ENCODE assay signal across 33 cellular contexts in the genomic region with DNA sequence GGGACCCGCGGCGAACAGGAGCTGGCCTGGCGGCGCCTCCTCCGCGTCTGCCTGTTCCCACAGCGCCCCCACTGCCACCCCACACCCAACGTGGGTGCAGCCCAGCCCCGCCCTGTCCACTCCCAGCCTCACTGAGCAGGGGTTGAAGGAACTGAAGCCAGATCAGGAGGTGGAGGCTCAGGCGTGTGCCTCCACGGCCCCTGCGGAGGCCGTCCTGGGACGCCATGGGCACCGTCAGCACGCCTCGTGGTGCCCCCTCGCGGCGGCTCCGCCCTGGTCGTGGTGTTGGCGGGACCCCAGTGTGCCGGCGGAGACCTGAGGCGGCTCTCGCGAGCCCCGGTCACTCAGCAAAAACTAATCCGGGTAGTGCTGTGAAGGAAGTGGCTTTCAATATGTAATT. TPM values are rescaled to one million over a fixed set of nuclear protein-coding genes. Genes with fewer than 3 reads are reported as not detected.
"Had no signal": no experiment of that assay in that cellular context is flagged by ENCODE, and none has a peak within 500 bp of the region (broad histone marks: within the 10 kb centered on the region; RNA-seq: fewer than 3 reads in every experiment).

No MANE protein-coding gene starts in this region.

- H3K9me3 Mint-ChIP-seq: activated CD4-positive, alpha-beta T cell treated with anti-CD3 and anti-CD28 coated beads, Interleukin-2, amount 10 ng/mL, durations not matched to agents 24 days and 14 days; activated naive CD4-positive, alpha-beta T cell treated with anti-CD3 and anti-CD28 coated beads, Interleukin-2, amount 50 U/mL, for 24 hours; activated naive CD8-positive, alpha-beta T cell treated with anti-CD3 and anti-CD28 coated beads, Interleukin-2, amount 10 ng/mL, durations not matched to agents 7 days and 5 days; activated T-cell treated with anti-CD3 and anti-CD28 coated beads, Interleukin-2, amount 50 U/mL, for 24 hours; activated T-helper 2 cell treated with anti-CD3 and anti-CD28 coated beads, Interferon-gamma antibody, Interleukin-2, Interleukin-4, amounts not matched to agents 10 μg/mL and 5 μg/mL and 100 μg/mL, durations not matched to agents 14 hours and 24 hours and 36 hours; T-helper 1 cell treated with Interleukin-12 subunit alpha and Interleukin-12 subunit beta and Interleukin-4 antibody, amounts not matched to agents 30 μg/mL and 1 μg/mL, for 36 hours; T-helper 2 cell treated with Interferon-gamma antibody and Interleukin-4, amounts not matched to agents 5 μg/mL and 100 μg/mL, for 36 hours had no signal

- H3K36me3 ChIP-seq: ascending aorta, breast epithelium, MG63, Peyer's patch, SJSA1 had no signal

- DNase-seq: activated CD4-positive, alpha-beta T cell treated with anti-CD3 and anti-CD28 coated beads, Interleukin-2, amount 10 ng/mL, durations not matched to agents 24 days and 14 days; activated CD4-positive, alpha-beta T cell treated with anti-CD3 and anti-CD28 coated beads, Interleukin-2, amount 50 U/mL, for 48 hours; activated CD8-positive, alpha-beta T cell treated with anti-CD3 and anti-CD28 coated beads, Interleukin-2, amount 10 ng/mL, durations not matched to agents 7 days and 5 days; activated gamma-delta T cell; activated naive CD4-positive, alpha-beta T cell treated with Interleukin-2 at 50 U/mL for 16 hours; activated naive CD8-positive, alpha-beta T cell treated with anti-CD3 and anti-CD28 coated beads, Interleukin-2, amount 10 ng/mL, durations not matched to agents 7 days and 5 days; activated T-cell treated with anti-CD3 and anti-CD28 coated beads, Interleukin-2, amount 50 U/mL, for 24 hours; amygdala; cerebellar nuclear complex; Karpas-422; MG63; NCI-H1048; NCI-H1105 treated with DMSO at 0.1 percent for 48 hours; NCI-H1436; NCI-H1694; NCI-H1930; NCI-H2081 treated with DMSO at 0.1 percent for 48 hours; NCI-H226; NCI-H446 treated with DMSO at 0.1 percent for 48 hours; NCI-H524; NCI-H69; NCI-H82; Peyer's patch; RPMI8226; SHP77 treated with DMSO at 0.1 percent for 48 hours; SK-N-SH had no signal

- H3K36me3 Mint-ChIP-seq: activated naive CD4-positive, alpha-beta T cell treated with anti-CD3 and anti-CD28 coated beads, Interleukin-2, amount 50 U/mL, for 24 hours; activated naive CD8-positive, alpha-beta T cell treated with anti-CD3 and anti-CD28 coated beads, Interleukin-2, amount 10 ng/mL, durations not matched to agents 7 days and 5 days had no signal

- H3K4me1 ChIP-seq: ascending aorta, breast epithelium, Peyer's patch, SJSA1 had no signal

- H3K27ac Mint-ChIP-seq: activated CD4-positive, alpha-beta T cell treated with anti-CD3 and anti-CD28 coated beads, Interleukin-2, amount 10 ng/mL, durations not matched to agents 24 days and 14 days; activated CD8-positive, alpha-beta T cell treated with anti-CD3 and anti-CD28 coated beads, Interleukin-2, amount 10 ng/mL, durations not matched to agents 7 days and 5 days; activated naive CD4-positive, alpha-beta T cell treated with anti-CD3 and anti-CD28 coated beads, Interleukin-2, amount 50 U/mL, for 24 hours; activated naive CD8-positive, alpha-beta T cell treated with anti-CD3 and anti-CD28 coated beads, Interleukin-2, amount 10 ng/mL, durations not matched to agents 7 days and 5 days; activated T-cell treated with anti-CD3 and anti-CD28 coated beads, Interleukin-2, amount 50 U/mL, for 24 hours; activated T-helper 2 cell treated with anti-CD3 and anti-CD28 coated beads, Interferon-gamma antibody, Interleukin-2, Interleukin-4, amounts not matched to agents 10 μg/mL and 5 μg/mL and 100 μg/mL, durations not matched to agents 14 hours and 24 hours and 36 hours; T-helper 1 cell treated with Interleukin-12 subunit alpha and Interleukin-12 subunit beta and Interleukin-4 antibody, amounts not matched to agents 30 μg/mL and 1 μg/mL, for 36 hours; T-helper 2 cell treated with Interferon-gamma antibody and Interleukin-4, amounts not matched to agents 5 μg/mL and 100 μg/mL, for 36 hours had no signal

- H3K27me3 Mint-ChIP-seq: activated naive CD4-positive, alpha-beta T cell treated with anti-CD3 and anti-CD28 coated beads, Interleukin-2, amount 50 U/mL, for 24 hours; activated T-cell treated with anti-CD3 and anti-CD28 coated beads, Interleukin-2, amount 50 U/mL, for 24 hours had no signal

- H3K4me3 ChIP-seq: ascending aorta, breast epithelium, MG63, Peyer's patch, SJSA1 had no signal

- ATAC-seq: activated CD8-positive, alpha-beta T cell treated with anti-CD3 and anti-CD28 coated beads, Interleukin-2, amount 10 ng/mL, durations not matched to agents 7 days and 5 days had no signal

- H3K4me3 Mint-ChIP-seq: activated CD4-positive, alpha-beta T cell treated with anti-CD3 and anti-CD28 coated beads, Interleukin-2, amount 10 ng/mL, durations not matched to agents 24 days and 14 days; activated CD8-positive, alpha-beta T cell treated with anti-CD3 and anti-CD28 coated beads, Interleukin-2, amount 10 ng/mL, durations not matched to agents 7 days and 5 days; activated naive CD4-positive, alpha-beta T cell treated with anti-CD3 and anti-CD28 coated beads, Interleukin-2, amount 50 U/mL, for 24 hours; activated naive CD8-positive, alpha-beta T cell treated with anti-CD3 and anti-CD28 coated beads, Interleukin-2, amount 10 ng/mL, durations not matched to agents 7 days and 5 days; activated T-cell treated with anti-CD3 and anti-CD28 coated beads, Interleukin-2, amount 50 U/mL, for 24 hours; T-helper 1 cell treated with Interleukin-12 subunit alpha and Interleukin-12 subunit beta and Interleukin-4 antibody, amounts not matched to agents 30 μg/mL and 1 μg/mL, for 36 hours; T-helper 2 cell treated with Interferon-gamma antibody and Interleukin-4, amounts not matched to agents 5 μg/mL and 100 μg/mL, for 36 hours had no signal

- H3K27me3 ChIP-seq: ascending aorta, breast epithelium, MG63, Peyer's patch, SJSA1 had no signal

- H3K27ac ChIP-seq: ascending aorta, breast epithelium, Peyer's patch, SJSA1 had no signal

- H3K9me3 ChIP-seq: ascending aorta, breast epithelium, MG63, Peyer's patch, SJSA1, SK-N-SH had no signal

RNA-seq across cellular contexts. Expression of a gene that starts 39.0 kb away (rescaled TPM):
- total RNA-seq: activated CD4-positive, alpha-beta T cell treated with anti-CD3 and anti-CD28 coated beads, Interleukin-2, amount 10 ng/mL, durations not matched to agents 24 days and 14 days; activated CD8-positive, alpha-beta T cell treated with anti-CD3 and anti-CD28 coated beads, Interleukin-2, amount 10 ng/mL, durations not matched to agents 7 days and 5 days; activated naive CD8-positive, alpha-beta T cell treated with anti-CD3 and anti-CD28 coated beads, Interleukin-2, amount 10 ng/mL, durations not matched to agents 7 days and 5 days; activated T-helper 2 cell treated with anti-CD3 and anti-CD28 coated beads, Interferon-gamma antibody, Interleukin-2, Interleukin-4, amounts not matched to agents 10 μg/mL and 5 μg/mL and 100 μg/mL, durations not matched to agents 14 hours and 24 hours and 36 hours; ascending aorta; Peyer's patch; SJSA1 had no signal
- polyA plus RNA-seq: SK-N-SH had no signal

RNA-seq across cellular contexts. Expression of a gene that starts 55.5 kb away (rescaled TPM):
- total RNA-seq: activated CD4-positive, alpha-beta T cell treated with anti-CD3 and anti-CD28 coated beads, Interleukin-2, amount 10 ng/mL, durations not matched to agents 24 days and 14 days; activated T-helper 2 cell treated with anti-CD3 and anti-CD28 coated beads, Interferon-gamma antibody, Interleukin-2, Interleukin-4, amounts not matched to agents 10 μg/mL and 5 μg/mL and 100 μg/mL, durations not matched to agents 14 hours and 24 hours and 36 hours; breast epithelium; SJSA1 had no signal
